ENCODE assay signal across 9 cellular contexts in the genomic region with DNA sequence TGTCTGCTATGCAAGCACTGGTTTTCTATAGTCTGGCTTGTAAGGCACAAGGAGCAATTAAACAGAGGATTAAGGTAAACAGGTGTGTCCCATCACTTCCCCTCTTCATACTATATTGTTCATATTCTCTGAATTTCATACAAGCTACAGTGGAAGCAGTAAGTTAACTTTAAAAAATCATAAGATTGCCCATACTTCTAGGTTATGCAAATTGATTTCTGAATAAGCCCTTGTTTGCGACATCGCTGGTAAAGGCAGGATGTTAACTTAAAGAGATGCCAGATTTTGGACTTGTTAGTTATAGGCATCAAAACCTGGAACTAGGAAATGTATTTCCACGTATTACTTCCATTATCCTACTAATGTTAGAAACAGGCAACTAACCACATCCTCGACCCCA. TPM values are rescaled to one million over a fixed set of nuclear protein-coding genes. Genes with fewer than 3 reads are reported as not detected.
DNase-seq lines count a peak whose midpoint lies in the region; ATAC-seq and TF ChIP-seq lines count a peak whose summit lies in the region.
"Had no signal": no experiment of that assay in that cellular context is flagged by ENCODE, and none has a peak within 500 bp of the region (broad histone marks: within the 10 kb centered on the region; RNA-seq: fewer than 3 reads in every experiment).

No MANE protein-coding gene starts in this region.

- H4K8ac ChIP-seq in mesenchymal stem cell (ENCODE audit: low read length): no peak overlapping the region

- H3K14ac ChIP-seq in mesenchymal stem cell (ENCODE audit: low read length in 2 of 2): no peak overlapping the region

- peak overlapping the region; percentile 90 for H3K27ac ChIP-seq in left ventricle myocardium inferior (replicated peaks)
- H3K27ac ChIP-seq in mesenchymal stem cell (ENCODE audit: low read length, poor library complexity, severe bottlenecking): no peak overlapping the region
- H3K27ac ChIP-seq in urinary bladder (ENCODE audit: low read depth): no peak overlapping the region

- no peak overlapping the region for H2BK5ac ChIP-seq in mesenchymal stem cell (ENCODE audit: low read depth, low read length, poor library complexity, severe bottlenecking)

- H3K4me1 ChIP-seq in left ventricle myocardium inferior: peaks cover 53% of the 10 kb centered on the region
- peaks cover 15% of the 10 kb centered on the region for H3K4me1 ChIP-seq in mesenchymal stem cell (ENCODE audit: control insufficient read depth, insufficient read depth, low read depth, low read length)
- no peaks in the 10 kb centered on the region for H3K4me1 ChIP-seq in urinary bladder (ENCODE audit: insufficient read depth)

- H3K9me3 ChIP-seq in left ventricle myocardium inferior (replicated peaks) (no peaks in the 10 kb centered on the region), mesenchymal stem cell (ENCODE audit: control insufficient read depth, low read length) (no peaks in the 10 kb centered on the region)

- H2BK120ac ChIP-seq in mesenchymal stem cell (ENCODE audit: low read depth, low read length): no peak overlapping the region

- intact Hi-C loops in left ventricle myocardium inferior (cut with micrococcal nuclease) (loop anchor here (10.0 kb wide), 1 partner anchor 110 kb away; no protein-coding TSS in a partner anchor), cardiac septum (cut with DNase I) (loop anchor here (5.0 to 10.0 kb wide), 4 partner anchors 33 to 240 kb away; no protein-coding TSS in a partner anchor)

- H3K36me3 Mint-ChIP-seq in activated naive CD8-positive, alpha-beta T cell treated with anti-CD3 and anti-CD28 coated beads, Interleukin-2, amount 50 U/mL, for 24 hours (ENCODE audit: low read depth): peaks cover 20% of the 10 kb centered on the region

- peaks cover 12% of the 10 kb centered on the region for H3K79me1 ChIP-seq in mesenchymal stem cell (replicated peaks; ENCODE audit: low read length, poor library complexity, severe bottlenecking)

- H3K9ac ChIP-seq in mesenchymal stem cell (ENCODE audit: low read length): peak overlapping the region; percentile 57

- H3K36me3 ChIP-seq in left ventricle myocardium inferior: no peaks in the 10 kb centered on the region
- H3K36me3 ChIP-seq in mesenchymal stem cell (ENCODE audit: control insufficient read depth in 1 of 2, insufficient read depth in 2 of 2, low read depth in 1 of 2, low read length in 2 of 2): no peaks in the 10 kb centered on the region
- H3K36me3 ChIP-seq in urinary bladder (ENCODE audit: insufficient read depth): no peaks in the 10 kb centered on the region

- H3K4me3 ChIP-seq in left ventricle myocardium inferior: peak overlapping the region; percentile 93
- H3K4me3 ChIP-seq in mesenchymal stem cell (ENCODE audit: insufficient read depth in 1 of 2, low read depth in 1 of 2, low read length in 2 of 2): peak overlapping the region in 1 of 2 experiments; percentile 73
- peak overlapping the region; percentile 90 for H3K4me3 ChIP-seq in urinary bladder (ENCODE audit: low read depth, low read length)

- peak overlapping the region; percentile 87 for H3K4me3 Mint-ChIP-seq in activated naive CD8-positive, alpha-beta T cell treated with anti-CD3 and anti-CD28 coated beads, Interleukin-2, amount 50 U/mL, for 24 hours

- H3K4me2 ChIP-seq in mesenchymal stem cell (ENCODE audit: low read length, poor library complexity, severe bottlenecking): no peak overlapping the region

- no peak for ATAC-seq in activated naive CD8-positive, alpha-beta T cell treated with anti-CD3 and anti-CD28 coated beads, Interleukin-2, amount 50 U/mL, for 24 hours
- no peak for ATAC-seq in GM21447 (IDR thresholded peaks at IDR 0.05; ENCODE audit: unreplicated experiment)

- H2AFZ ChIP-seq in mesenchymal stem cell (ENCODE audit: low read depth, low read length): no peak overlapping the region

- WGBS in mesenchymal stem cell: 44% methylated on average over 1 of the region's 4 CpGs
- WGBS in urinary bladder: 42% methylated on average over 4 of the region's 4 CpGs

- H4K91ac ChIP-seq in mesenchymal stem cell (ENCODE audit: low read length): no peak overlapping the region

- H3K9me3 Mint-ChIP-seq in activated naive CD8-positive, alpha-beta T cell treated with anti-CD3 and anti-CD28 coated beads, Interleukin-2, amount 50 U/mL, for 24 hours: no peaks in the 10 kb centered on the region

- no peak overlapping the region for H3K18ac ChIP-seq in mesenchymal stem cell (ENCODE audit: low read depth in 1 of 2, low read length in 2 of 2)

- no peak for TF ChIP-seq CTCF in left ventricle myocardium inferior (IDR thresholded peaks at IDR 0.05; ENCODE audit: borderline replicate concordance)

- no peak overlapping the region for H2AK5ac ChIP-seq in mesenchymal stem cell (ENCODE audit: low read length, severe bottlenecking)

- no peak overlapping the region for H2BK12ac ChIP-seq in mesenchymal stem cell (ENCODE audit: low read length in 2 of 2)

- H3K23ac ChIP-seq in mesenchymal stem cell (ENCODE audit: low read length in 2 of 2): no peak overlapping the region

- no peak for DNase-seq in left ventricle myocardium inferior
- DNase-seq in cardiac septum (ENCODE audit: low spot score): no peak
- DNase-seq in activated naive CD8-positive, alpha-beta T cell treated with anti-CD3 and anti-CD28 coated beads, Interleukin-2, amount 50 U/mL, for 24 hours: no peak
- no peak for DNase-seq in mesenchymal stem cell
- no peak for DNase-seq in NCI-H1092 treated with DMSO at 0.1 percent for 48 hours (lab: John Stamatoyannopoulos, UW)
- DNase-seq in pons (ENCODE audit: low spot score): no peak
- DNase-seq: NCI-H1694 had no signal

- H3K27me3 ChIP-seq in left ventricle myocardium inferior (ENCODE audit: low read depth) (no peaks in the 10 kb centered on the region), mesenchymal stem cell (ENCODE audit: control insufficient read depth in 1 of 2, insufficient read depth in 1 of 2, low read length in 2 of 2) (no peaks in the 10 kb centered on the region)

- H2BK15ac ChIP-seq in mesenchymal stem cell (ENCODE audit: low read depth, poor library complexity, severe bottlenecking): no peak overlapping the region

- no peaks in the 10 kb centered on the region for H3K27me3 Mint-ChIP-seq in activated naive CD8-positive, alpha-beta T cell treated with anti-CD3 and anti-CD28 coated beads, Interleukin-2, amount 50 U/mL, for 24 hours

- peak overlapping the region; percentile 91 for H3K27ac Mint-ChIP-seq in activated naive CD8-positive, alpha-beta T cell treated with anti-CD3 and anti-CD28 coated beads, Interleukin-2, amount 50 U/mL, for 24 hours

- H3K4me1 Mint-ChIP-seq in activated naive CD8-positive, alpha-beta T cell treated with anti-CD3 and anti-CD28 coated beads, Interleukin-2, amount 50 U/mL, for 24 hours: peaks cover 44% of the 10 kb centered on the region

- no peak overlapping the region for H3K4ac ChIP-seq in mesenchymal stem cell (ENCODE audit: low read depth in 1 of 2, low read length in 2 of 2)

RNA-seq across cellular contexts. Expression of a gene that starts 1.0 kb away (rescaled TPM):
- total RNA-seq in left ventricle myocardium inferior (14.9 TPM), cardiac septum (21.2 TPM), urinary bladder (70.0 TPM)
- polyA plus RNA-seq in mesenchymal stem cell (2013, experiment 1 of 2): 3.8 TPM
- polyA plus RNA-seq in mesenchymal stem cell (2013, experiment 2 of 2): 3.5 TPM
- 9.6 TPM for polyA plus RNA-seq in urinary bladder
